ENCODE assay signal across 1 cellular context in genomic region chr13:48975926-48976676, GRCh38.
TF ChIP-seq lines count a peak whose summit lies in the region.

No MANE protein-coding gene starts in this region.

TF ChIP-seq in HEK293, 187 proteins besides CTCF, POLR2A, EP300 and RAD21 (continued from another document and continues in another):
- TF ChIP-seq HOXC10 (CRISPR knock-in tag; IDR thresholded peaks at IDR 0.05) (no peak), ZNF670 (tag by site-specific recombination; IDR thresholded peaks at IDR 0.05; ENCODE audit: low read depth) (no peak), ZNF146 (tag by site-specific recombination; IDR thresholded peaks at IDR 0.05) (0 out of 2 replicates have a peak, but pooled peaks have one; percentile 6), ZNF830 (tag by site-specific recombination; IDR thresholded peaks at IDR 0.05; ENCODE audit: low read depth) (no peak), ZNF404 (tag by site-specific recombination; IDR thresholded peaks at IDR 0.05) (no peak), GLI2 (tag by site-specific recombination; IDR thresholded peaks at IDR 0.05; ENCODE audit: borderline replicate concordance, low read depth) (no peak), ZNF501 (tag by site-specific recombination; IDR thresholded peaks at IDR 0.05) (peak; percentile 73), EGR2 (tag by site-specific recombination; IDR thresholded peaks at IDR 0.05; ENCODE audit: low read depth) (peak; percentile 95), SALL2 (tag by site-specific recombination; IDR thresholded peaks at IDR 0.05; ENCODE audit: borderline replicate concordance) (no peak), ZNF157 (tag by site-specific recombination; IDR thresholded peaks at IDR 0.05) (no peak), ZNF416 (tag by site-specific recombination; IDR thresholded peaks at IDR 0.05) (no peak), ZSCAN30 (tag by site-specific recombination; IDR thresholded peaks at IDR 0.05) (peak; percentile 80; the same call in 1 of the 2 replicates), ZBTB48 (tag by site-specific recombination; IDR thresholded peaks at IDR 0.05) (peak; percentile 81; the same call in 1 of the 2 replicates), KLF1 (tag by site-specific recombination; IDR thresholded peaks at IDR 0.05) (peak; percentile 63), ZSCAN4 (tag by site-specific recombination; IDR thresholded peaks at IDR 0.05) (peak; percentile 20; the same call in 1 of the 2 replicates), ZNF561 (tag by site-specific recombination; IDR thresholded peaks at IDR 0.05; ENCODE audit: borderline replicate concordance) (peak; percentile 89), ZBTB20 (tag by site-specific recombination; IDR thresholded peaks at IDR 0.05) (peak; percentile 83), ZBTB1 (tag by site-specific recombination; IDR thresholded peaks at IDR 0.05) (0 out of 2 replicates have a peak, but pooled peaks have one; percentile 58), ZNF664 (tag by site-specific recombination; IDR thresholded peaks at IDR 0.05) (no peak), KLF7 (tag by site-specific recombination; IDR thresholded peaks at IDR 0.05; ENCODE audit: borderline replicate concordance) (peak; percentile 72; the same call in 1 of the 2 replicates), ZNF214 (tag by site-specific recombination; IDR thresholded peaks at IDR 0.05; ENCODE audit: borderline replicate concordance) (no peak), ZNF785 (tag by site-specific recombination; IDR thresholded peaks at IDR 0.05) (no peak), ZNF174 (tag by site-specific recombination; IDR thresholded peaks at IDR 0.05) (no peak), REPIN1 (tag by site-specific recombination; IDR thresholded peaks at IDR 0.05; ENCODE audit: low read depth) (no peak), SP3 (tag by site-specific recombination; IDR thresholded peaks at IDR 0.05) (peak; percentile 91), PRDM6 (tag by site-specific recombination; IDR thresholded peaks at IDR 0.05) (no peak), ZBTB10 (tag by site-specific recombination; IDR thresholded peaks at IDR 0.05) (peak; percentile 96), ZNF202 (tag by site-specific recombination; IDR thresholded peaks at IDR 0.05; ENCODE audit: borderline replicate concordance) (no peak), BCL11B (tag by site-specific recombination; IDR thresholded peaks at IDR 0.05; ENCODE audit: low read depth) (no peak; the same call in 1 of the 2 replicates), ZNF18 (tag by site-specific recombination; IDR thresholded peaks at IDR 0.05) (0 out of 2 replicates have a peak, but pooled peaks have one; percentile 33), ZNF791 (tag by site-specific recombination; IDR thresholded peaks at IDR 0.05) (no peak), ZFP37 (tag by site-specific recombination; IDR thresholded peaks at IDR 0.05) (peak; percentile 82), ELK4 (IDR thresholded peaks at IDR 0.05; ENCODE audit: borderline replicate concordance, low read depth, low read length) (no peak), SP7 (tag by site-specific recombination; IDR thresholded peaks at IDR 0.05) (peak; percentile 78), KLF8 (tag by site-specific recombination; IDR thresholded peaks at IDR 0.05) (peak; percentile 87; the same call in 1 of the 2 replicates), RBAK (tag by site-specific recombination; IDR thresholded peaks at IDR 0.05) (no peak), MYNN (tag by site-specific recombination; IDR thresholded peaks at IDR 0.05; ENCODE audit: borderline replicate concordance) (no peak), ZNF10 (tag by site-specific recombination; IDR thresholded peaks at IDR 0.05) (peak; percentile 29; the same call in 1 of the 2 replicates), ZNF394 (tag by site-specific recombination; IDR thresholded peaks at IDR 0.05; ENCODE audit: borderline replicate concordance) (peak; percentile 38; the same call in 1 of the 2 replicates), PATZ1 (tag by site-specific recombination; IDR thresholded peaks at IDR 0.05) (peak; percentile 98), MZF1 (tag by site-specific recombination; IDR thresholded peaks at IDR 0.05; ENCODE audit: borderline replicate concordance) (no peak), ZNF777 (tag by site-specific recombination; IDR thresholded peaks at IDR 0.05; ENCODE audit: borderline replicate concordance) (peak; percentile 91; the same call in 1 of the 2 replicates), ZFP41 (tag by site-specific recombination; IDR thresholded peaks at IDR 0.05; ENCODE audit: borderline replicate concordance) (no peak), ZNF701 (tag by site-specific recombination; IDR thresholded peaks at IDR 0.05) (no peak), GLIS2 (tag by site-specific recombination; IDR thresholded peaks at IDR 0.05) (peak; percentile 99), ZNF112 (tag by site-specific recombination; IDR thresholded peaks at IDR 0.05) (no peak), ZBTB8A (tag by site-specific recombination; IDR thresholded peaks at IDR 0.05) (peak; percentile 100), INSM2 (tag by site-specific recombination; IDR thresholded peaks at IDR 0.05) (peak; percentile 56; the same call in 1 of the 2 replicates), ZNF449 (tag by site-specific recombination; IDR thresholded peaks at IDR 0.05) (no peak), ZFP69B (tag by site-specific recombination; IDR thresholded peaks at IDR 0.05) (peak; percentile 78), ZNF792 (tag by site-specific recombination; IDR thresholded peaks at IDR 0.05) (no peak), ZNF660 (tag by site-specific recombination; IDR thresholded peaks at IDR 0.05) (0 out of 2 replicates have a peak, but pooled peaks have one; percentile 34), ZNF341 (tag by site-specific recombination; IDR thresholded peaks at IDR 0.05; ENCODE audit: low read depth) (peak; percentile 96), ZNF302 (tag by site-specific recombination; IDR thresholded peaks at IDR 0.05; ENCODE audit: low read depth) (no peak), ZNF76 (tag by site-specific recombination; IDR thresholded peaks at IDR 0.05; ENCODE audit: borderline replicate concordance, low read depth) (peak; percentile 38; the same call in 1 of the 2 replicates), KLF17 (tag by site-specific recombination; IDR thresholded peaks at IDR 0.05) (peak; percentile 91), ZNF133 (tag by site-specific recombination; IDR thresholded peaks at IDR 0.05) (no peak)
